In genomic region chr6:39924283-39924682, GRCh38 we compare ENCODE assay signal across 27 cellular contexts. TPM values are rescaled to one million over a fixed set of nuclear protein-coding genes. Genes with fewer than 3 reads are reported as not detected.
A peak's percentile ranks its signal among the peaks of the same experiment; 100 is the strongest.
DNase-seq lines count a peak whose midpoint lies in the region; ATAC-seq, FAIRE-seq and TF ChIP-seq lines count a peak whose summit lies in the region.
"Had no signal": no experiment of that assay in that cellular context is flagged by ENCODE, and none has a peak within 500 bp of the region (broad histone marks: within the 10 kb centered on the region; RNA-seq: fewer than 3 reads in every experiment).

No MANE protein-coding gene starts in this region.

- H3K27ac ChIP-seq in left ventricle myocardium inferior (replicated peaks) (peak overlapping the region; percentile 61), kidney (ENCODE audit: low read depth in 2 of 2, low read length in 2 of 2) (peak overlapping the region; percentile 86 to 88), tibial artery (peak overlapping the region; percentile 55 to 56), small intestine (ENCODE audit: low read depth in 1 of 2, low read length in 1 of 2) (no peak overlapping the region)
- H3K27ac ChIP-seq: neutrophil, sigmoid colon, SJCRH30 had no signal

- no peaks in the 10 kb centered on the region for H3K9me3 ChIP-seq in left ventricle myocardium inferior (replicated peaks)
- no peaks in the 10 kb centered on the region for H3K9me3 ChIP-seq in kidney (ENCODE audit: control insufficient read depth in 1 of 2, low read length in 2 of 2)
- no peaks in the 10 kb centered on the region for H3K9me3 ChIP-seq in tibial artery
- no peaks in the 10 kb centered on the region for H3K9me3 ChIP-seq in small intestine (ENCODE audit: control insufficient read depth, low read depth)
- H3K9me3 ChIP-seq: BLaER1 treated with 17β-estradiol and CSF1 and Interleukin-3, amounts not matched to agents 10 nM and 100 nM; HAP-1; neutrophil; sigmoid colon; SJCRH30 had no signal

- H3K4me1 ChIP-seq in left ventricle myocardium inferior (peaks cover 60% of the 10 kb centered on the region), kidney (ENCODE audit: control insufficient read depth in 1 of 2, insufficient read depth in 1 of 2, low read depth in 1 of 2, low read length in 2 of 2) (peaks cover 29 to 59% of the 10 kb centered on the region in 2 donors), tibial artery (peaks cover 0 to 48% (median 34%) of the 10 kb centered on the region in 4 donors), small intestine (ENCODE audit: control insufficient read depth in 2 of 2, insufficient read depth in 1 of 2, low read depth in 1 of 2, low read length in 1 of 2) (peaks cover 5 to 11% of the 10 kb centered on the region in 2 donors)
- H3K4me1 ChIP-seq: HAP-1, SJCRH30 had no signal

- H3K27me3 ChIP-seq in left ventricle myocardium inferior (ENCODE audit: low read depth): no peaks in the 10 kb centered on the region
- no peaks in the 10 kb centered on the region for H3K27me3 ChIP-seq in tibial artery
- H3K27me3 ChIP-seq in small intestine (ENCODE audit: control insufficient read depth in 2 of 2, insufficient read depth in 2 of 2, low read length in 2 of 2): no peaks in the 10 kb centered on the region
- H3K27me3 ChIP-seq: BLaER1 treated with 17β-estradiol and CSF1 and Interleukin-3, amounts not matched to agents 10 nM and 100 nM; sigmoid colon; SJCRH30 had no signal

- no peak for ATAC-seq in left ventricle myocardium superior
- ATAC-seq in stimulated activated naive CD8-positive, alpha-beta T cell treated with anti-CD3 and anti-CD28 coated beads, Interleukin-15, Interleukin-2, amounts not matched to agents 100 U/mL and 50 U/mL, for 24 hours: no peak
- ATAC-seq: activated naive CD4-positive, alpha-beta T cell treated with anti-CD3 and anti-CD28 coated beads, Interleukin-2, amount 50 U/mL, for 72 hours; naive thymus-derived CD4-positive, alpha-beta T cell had no signal

- TF ChIP-seq CTCF in left ventricle myocardium inferior (IDR thresholded peaks at IDR 0.05; ENCODE audit: borderline replicate concordance) (no peak), kidney (IDR thresholded peaks at IDR 0.05; ENCODE audit: borderline replicate concordance, extremely low read depth, insufficient read depth) (no peak), tibial artery (IDR thresholded peaks at IDR 0.05) (no peak)

- peaks cover 69% of the 10 kb centered on the region for H3K36me3 ChIP-seq in left ventricle myocardium inferior
- peaks cover 5 to 38% of the 10 kb centered on the region in 2 donors for H3K36me3 ChIP-seq in kidney (ENCODE audit: control insufficient read depth in 1 of 2, insufficient read depth in 2 of 2, low read length in 2 of 2)
- H3K36me3 ChIP-seq in tibial artery: peaks cover 23 to 58% (median 54%) of the 10 kb centered on the region in 3 donors
- H3K36me3 ChIP-seq in small intestine (ENCODE audit: control insufficient read depth in 2 of 2, insufficient read depth in 2 of 2, low read length in 2 of 2): peaks cover 0 to 5% of the 10 kb centered on the region in 2 donors
- H3K36me3 ChIP-seq: BLaER1 treated with 17β-estradiol and CSF1 and Interleukin-3, amounts not matched to agents 10 nM and 100 nM; HAP-1; neutrophil; SJCRH30 had no signal

- intact Hi-C loops in left ventricle myocardium inferior (cut with micrococcal nuclease) (no loop called here), left ventricle myocardium superior (cut with micrococcal nuclease) (no loop called here), kidney (cut with DNase I) (no loop called here), tibial artery (cut with DNase I; ENCODE audit: low total_unique reads) (no loop called here)

- peak overlapping the region in 1 of 2 donors; percentile 8 for H3K9ac ChIP-seq in kidney (ENCODE audit: low read length in 2 of 2)
- H3K9ac ChIP-seq: BLaER1 treated with 17β-estradiol and CSF1 and Interleukin-3, amounts not matched to agents 10 nM and 100 nM had no signal

- no peak for FAIRE-seq in kidney (lab: Jason Lieb, UNC)
- no peak for FAIRE-seq in small intestine (lab: Jason Lieb, UNC)
- FAIRE-seq: bronchial epithelial cell, colon, G401.6, islet of Langerhans had no signal

- no peak for DNase-seq in left ventricle myocardium inferior
- DNase-seq in left ventricle myocardium superior: no peak
- DNase-seq in NCI-H2196 (lab: John Stamatoyannopoulos, UW; ENCODE audit: unreplicated experiment): peak; percentile 50
- DNase-seq in kidney: no peak
- no peak for DNase-seq in tibial artery
- no peak for DNase-seq in small intestine
- DNase-seq in activated T-cell treated with anti-CD3 and anti-CD28 coated beads for 4 hours: no peak
- no peak for DNase-seq in stimulated activated naive CD8-positive, alpha-beta T cell treated with anti-CD3 and anti-CD28 coated beads, Interleukin-15, Interleukin-2, amounts not matched to agents 100 U/mL and 50 U/mL, for 24 hours
- DNase-seq: activated CD4-positive, alpha-beta T cell treated with anti-CD3 and anti-CD28 coated beads for 48 hours; effector CD4-positive, alpha-beta T cell; glutamatergic neuron; midbrain; naive thymus-derived CD4-positive, alpha-beta T cell; NCI-H1694; posterior cingulate gyrus; sigmoid colon; SJCRH30; stimulated activated CD4-positive, alpha-beta T cell treated with anti-CD3 and anti-CD28 coated beads, Interleukin-4, amount 100 ng/mL, for 1 hour; T-helper 9 cell had no signal

- 39 to 72% (median 53%) methylated on average over 6 of the region's 6 CpGs for WGBS in small intestine, 3 donors

- no peak overlapping the region for H3K4me3 ChIP-seq in left ventricle myocardium inferior
- no peak overlapping the region for H3K4me3 ChIP-seq in kidney (ENCODE audit: low read length in 2 of 2)
- H3K4me3 ChIP-seq in tibial artery: no peak overlapping the region
- no peak overlapping the region for H3K4me3 ChIP-seq in small intestine (ENCODE audit: low read depth in 1 of 2, low read length in 2 of 2)
- H3K4me3 ChIP-seq: BLaER1 treated with 17β-estradiol and CSF1 and Interleukin-3, amounts not matched to agents 10 nM and 100 nM; HAP-1; sigmoid colon; SJCRH30 had no signal

RNA-seq across cellular contexts. Expression of gene MOCS1, which starts 10.0 kb away (rescaled TPM):
- total RNA-seq in left ventricle myocardium inferior: 28.6 TPM
- 24.7 TPM for total RNA-seq in left ventricle myocardium superior
- 25.9 TPM for total RNA-seq in kidney
- 41.3 TPM for polyA plus RNA-seq in kidney (ENCODE audit: insufficient read depth, low read depth, low replicate concordance)
- 10 to 100 TPM; 15.4 to 29.6 (median 20.6) TPM for polyA plus RNA-seq in small intestine

Comparison
In these comparisons a context has a peak if more than half of its experiments do, and no peak if none do; other contexts are left out.
1. H3K27ac ChIP-seq: peak in left ventricle myocardium inferior (single experiment), kidney (2 of 2) and tibial artery (2 of 2); none in small intestine (0 of 2).